In genomic region chr9:122418016-122418415, GRCh38 we compare ENCODE assay signal across 37 cellular contexts. TPM values are rescaled to one million over a fixed set of nuclear protein-coding genes. Genes with fewer than 3 reads are reported as not detected.
"Had no signal": no experiment of that assay in that cellular context is flagged by ENCODE, and none has a peak within 500 bp of the region (broad histone marks: within the 10 kb centered on the region; RNA-seq: fewer than 3 reads in every experiment).

No MANE protein-coding gene starts in this region.

- H3K27me3 Mint-ChIP-seq: progenitor cell of endocrine pancreas had no signal

- H3K9ac ChIP-seq: neural progenitor cell, parathyroid adenoma had no signal

- H3K9me3 ChIP-seq: thyroid gland, vagina had no signal

- H3K4me1 Mint-ChIP-seq: mesothelial cell of epicardium, naive B cell, nephron, neural progenitor cell had no signal

- H3K4me3 ChIP-seq: dorsolateral prefrontal cortex, esophagus muscularis mucosa, heart right ventricle, left lung, mucosa of descending colon, neural progenitor cell, right lobe of liver, smooth muscle cell, stomach, thyroid gland, vagina had no signal

- H3K4me1 ChIP-seq: esophagus muscularis mucosa, heart right ventricle, left lung, neural progenitor cell, parathyroid adenoma, right lobe of liver, stomach, thyroid gland, vagina had no signal

- H3K36me3 ChIP-seq: esophagus muscularis mucosa, heart right ventricle, left lung, neural progenitor cell, right lobe of liver, stomach, thyroid gland, vagina had no signal

- H3K36me3 Mint-ChIP-seq: neural progenitor cell had no signal

- DNase-seq: cortex of kidney; dorsolateral prefrontal cortex; effector CD4-positive, alpha-beta T cell; foreskin melanocyte; glutamatergic neuron; heart right ventricle; hippocampal formation; left cardiac atrium; left lung; mesenchymal stem cell; mucosa of descending colon; naive B cell; right lobe of liver; stimulated activated CD4-positive, alpha-beta T cell treated with anti-CD3 and anti-CD28 coated beads, Interleukin-12 subunit alpha, Interleukin-12 subunit beta, amount 100 ng/mL, for 4 hours; stimulated activated CD4-positive, alpha-beta T cell treated with anti-CD3 and anti-CD28 coated beads, Interleukin-1b, Interleukin-23, amount 100 ng/mL, for 48 hours; stimulated activated CD4-positive, alpha-beta T cell treated with anti-CD3 and anti-CD28 coated beads, Interleukin-4, amount 100 ng/mL, for 1 hour; stimulated activated CD8-positive, alpha-beta memory T cell treated with anti-CD3 and anti-CD28 coated beads, Interleukin-4, amount 100 ng/mL, for 48 hours; stimulated activated naive CD4-positive, alpha-beta T cell; stomach; thyroid gland; trophoblast cell had no signal

- H3K27ac Mint-ChIP-seq: mesothelial cell of epicardium, naive B cell, nephron, neural progenitor cell, progenitor cell of endocrine pancreas had no signal

- ATAC-seq: heart right ventricle, left cardiac atrium, left lung, mucosa of descending colon, right lobe of liver had no signal

- H3K4me3 Mint-ChIP-seq: mesothelial cell of epicardium, naive B cell, nephron, neural progenitor cell had no signal

- H3K27me3 ChIP-seq: esophagus muscularis mucosa, left lung, neural progenitor cell, right lobe of liver, stomach, thyroid gland, vagina had no signal

RNA-seq across cellular contexts. Expression of gene OR1J1, which starts 59.7 kb away (rescaled TPM):
- total RNA-seq: dorsolateral prefrontal cortex, epithelial cell of proximal tubule, esophagus muscularis mucosa, heart right ventricle, kidney epithelial cell, left cardiac atrium, left lung, lower leg skin, lung microvascular endothelial cell, mesothelial cell of epicardium, mucosa of descending colon, osteoblast, progenitor cell of endocrine pancreas, right lobe of liver, smooth muscle cell, stomach, subcutaneous adipose tissue, temporal lobe, thyroid gland, ureter, vagina had no signal
